Comparison of ENCODE assay signal across 25 cellular contexts in genomic region chr6:39925191-39925930, GRCh38. TPM values are rescaled to one million over a fixed set of nuclear protein-coding genes. Genes with fewer than 3 reads are reported as not detected.
"Had no signal": no experiment of that assay in that cellular context is flagged by ENCODE, and none has a peak within 500 bp of the region (broad histone marks: within the 10 kb centered on the region; RNA-seq: fewer than 3 reads in every experiment).

No MANE protein-coding gene starts in this region.

- H3K27ac Mint-ChIP-seq: activated B cell treated with CpG ODN at 0.5 μM for 24 hours; activated CD4-positive, alpha-beta memory T cell treated with anti-CD3 and anti-CD28 coated beads for 36 hours; activated T-cell treated with anti-CD3 and anti-CD28 coated beads, Interleukin-2, amount 50 U/mL, for 72 hours; T-helper 17 cell had no signal

- H3K27ac ChIP-seq: ascending aorta had no signal

- H3K9me3 ChIP-seq: ascending aorta, body of pancreas had no signal

- DNase-seq: activated B cell treated with CpG ODN at 0.5 μM for 24 hours; activated CD4-positive, alpha-beta memory T cell treated with anti-CD3 and anti-CD28 coated beads for 36 hours; activated CD4-positive, alpha-beta T cell treated with anti-CD3 and anti-CD28 coated beads for 1 hour; activated CD4-positive, alpha-beta T cell treated with anti-CD3 and anti-CD28 coated beads, Interleukin-2, amount 10 ng/mL, durations not matched to agents 7 days and 5 days; activated CD8-positive, alpha-beta memory T cell treated with anti-CD3 and anti-CD28 coated beads for 24 hours; activated gamma-delta T cell treated with Interleukin-2 at 50 U/mL for 16 hours; activated naive CD4-positive, alpha-beta T cell treated with anti-CD3 and anti-CD28 coated beads, Interleukin-2, amount 50 U/mL, for 16 hours; activated naive CD8-positive, alpha-beta T cell treated with anti-CD3 and anti-CD28 coated beads, Interleukin-2, amount 10 ng/mL, durations not matched to agents 7 days and 5 days; activated T-cell treated with anti-CD3 and anti-CD28 coated beads, Interleukin-2, amount 50 U/mL, for 72 hours; amniotic stem cell; body of pancreas; central memory CD4-positive, alpha-beta T cell; KBM-7; NCI-H1048; NCI-H1930; NCI-H2107; NCI-H2171 treated with DMSO at 0.1 percent for 48 hours; NCI-H226; NCI-H526; NCI-H774; SIG-M5; T-helper 17 cell; T-helper 9 cell had no signal

- ATAC-seq: activated T-cell treated with anti-CD3 and anti-CD28 coated beads, Interleukin-2, amount 50 U/mL, for 72 hours; body of pancreas; T-helper 17 cell had no signal

- H3K4me1 Mint-ChIP-seq: activated B cell treated with CpG ODN at 0.5 μM for 24 hours, T-helper 17 cell had no signal

- H3K27me3 ChIP-seq: ascending aorta, body of pancreas had no signal

- H3K36me3 Mint-ChIP-seq: activated CD4-positive, alpha-beta memory T cell treated with anti-CD3 and anti-CD28 coated beads for 36 hours; activated naive CD8-positive, alpha-beta T cell treated with anti-CD3 and anti-CD28 coated beads, Interleukin-2, amount 10 ng/mL, durations not matched to agents 7 days and 5 days had no signal

- H3K27me3 Mint-ChIP-seq: activated CD4-positive, alpha-beta T cell treated with anti-CD3 and anti-CD28 coated beads, Interleukin-2, amount 10 ng/mL, durations not matched to agents 7 days and 5 days; activated naive CD8-positive, alpha-beta T cell treated with anti-CD3 and anti-CD28 coated beads, Interleukin-2, amount 10 ng/mL, durations not matched to agents 7 days and 5 days; T-helper 17 cell had no signal

- H3K4me3 Mint-ChIP-seq: activated B cell treated with CpG ODN at 0.5 μM for 24 hours; activated CD4-positive, alpha-beta memory T cell treated with anti-CD3 and anti-CD28 coated beads for 36 hours; activated CD4-positive, alpha-beta T cell treated with anti-CD3 and anti-CD28 coated beads, Interleukin-2, amount 10 ng/mL, durations not matched to agents 7 days and 5 days; activated naive CD8-positive, alpha-beta T cell treated with anti-CD3 and anti-CD28 coated beads, Interleukin-2, amount 10 ng/mL, durations not matched to agents 7 days and 5 days; activated T-cell treated with anti-CD3 and anti-CD28 coated beads, Interleukin-2, amount 50 U/mL, for 72 hours; T-helper 17 cell had no signal

- H3K4me3 ChIP-seq: ascending aorta, body of pancreas had no signal

RNA-seq across cellular contexts. Expression of gene MOCS1, which starts 8.9 kb away (rescaled TPM):
- total RNA-seq: OCI-LY7 had no signal
